26 cellular contexts compared by ENCODE assay signal in genomic region chr2:220660277-220661155, GRCh38.
DNase-seq lines count a peak whose midpoint lies in the region; ATAC-seq, FAIRE-seq and TF ChIP-seq lines count a peak whose summit lies in the region.
"Had no signal": no experiment of that assay in that cellular context is flagged by ENCODE, and none has a peak within 500 bp of the region (broad histone marks: within the 10 kb centered on the region; RNA-seq: fewer than 3 reads in every experiment).

No MANE protein-coding gene starts in this region.

- TF ChIP-seq RAD21 in HepG2 (CRISPR knock-in tag; IDR thresholded peaks at IDR 0.05): no peak

- TF ChIP-seq CTCF in HepG2 (CRISPR knock-in tag; IDR thresholded peaks at IDR 0.05) (no peak), right lobe of liver (IDR thresholded peaks at IDR 0.05) (no peak), A673 (conservative IDR thresholded peaks at IDR 0.05; ENCODE audit: low read depth, low read length) (no peak)

- no peak for TF ChIP-seq POLR2A in HepG2 (IDR thresholded peaks at IDR 0.05; ENCODE audit: insufficient read depth in 1 of 2, low read depth in 2 of 2, low read length in 2 of 2)
- TF ChIP-seq POLR2A in right lobe of liver (IDR thresholded peaks at IDR 0.05): no peak

- no peaks in the 10 kb centered on the region for H3K36me3 ChIP-seq in HepG2 (replicated peaks in 1 of 2; ENCODE audit: control insufficient read depth in 1 of 2, insufficient read depth in 2 of 2, low read length in 2 of 2)
- no peaks in the 10 kb centered on the region for H3K36me3 ChIP-seq in right lobe of liver
- no peaks in the 10 kb centered on the region for H3K36me3 ChIP-seq in A673 (ENCODE audit: insufficient read depth, low read length, poor library complexity, severe bottlenecking)
- H3K36me3 ChIP-seq: BLaER1, cardiac muscle cell, gastroesophageal sphincter, right atrium auricular region had no signal

- in situ Hi-C loops in HepG2 (cut with HindIII; ENCODE audit: extremely low pct_ligation_motif_present, low pct_unique_long_range_greater_than_20kb): no loop called here

- ATAC-seq in HepG2 (no peak), right lobe of liver (no peak)
- ATAC-seq: activated CD4-positive, CD25-positive, alpha-beta regulatory T cell treated with anti-CD3 and anti-CD28 coated beads, Interleukin-2, amount 50 U/mL, for 24 hours; activated CD8-positive, alpha-beta T cell treated with anti-CD3 and anti-CD28 coated beads for 36 hours; gastroesophageal sphincter; K562; naive thymus-derived CD4-positive, alpha-beta T cell; Right ventricle myocardium inferior had no signal

- H3K9me3 ChIP-seq in HepG2 (ENCODE audit: low read length): no peaks in the 10 kb centered on the region
- H3K9me3 ChIP-seq in right lobe of liver: no peaks in the 10 kb centered on the region
- H3K9me3 ChIP-seq in A673 (ENCODE audit: low read depth, low read length, poor library complexity, severe bottlenecking): no peaks in the 10 kb centered on the region
- H3K9me3 ChIP-seq: BLaER1, gastroesophageal sphincter, right atrium auricular region had no signal

- 11% methylated on average over 4 of the region's 4 CpGs for WGBS in HepG2 (ENCODE audit: low lambda C conversion rate)
- 51% methylated on average over 4 of the region's 4 CpGs for WGBS in right lobe of liver (ENCODE audit: insufficient coverage, low coverage, low lambda C conversion rate, missing lambda C conversion rate)

- H3K79me2 ChIP-seq in HepG2 (ENCODE audit: insufficient read depth, low read length): no peaks in the 10 kb centered on the region

- H2AFZ ChIP-seq in HepG2 (ENCODE audit: low read length): no peak overlapping the region

- H4K20me1 ChIP-seq in HepG2 (ENCODE audit: insufficient read depth, low read length): no peaks in the 10 kb centered on the region
- H4K20me1 ChIP-seq: BLaER1 had no signal

- CTCF ChIA-PET in HepG2 (lab: Yijun Ruan, JAX; ENCODE audit: low intra/inter-chr PET ratio, low total read pairs) (no interaction called here), A673 (lab: Charles Lee) (no interaction called here)

- no peak for FAIRE-seq in HepG2 (lab: Jason Lieb, UNC)
- FAIRE-seq: endothelial cell of umbilical vein, K562, urothelium cell line had no signal

- H3K4me1 ChIP-seq in HepG2 (ENCODE audit: insufficient read depth, low read length) (no peaks in the 10 kb centered on the region), right lobe of liver (no peaks in the 10 kb centered on the region), A673 (ENCODE audit: insufficient read depth, low read length, poor library complexity, severe bottlenecking) (peaks cover 10% of the 10 kb centered on the region)
- H3K4me1 ChIP-seq: BLaER1, gastroesophageal sphincter, right atrium auricular region had no signal

- DNase-seq in HepG2 (ENCODE audit: low spot score) (no peak), right lobe of liver (no peak), epithelial cell of prostate (ENCODE audit: low read depth, low spot score) (peak; percentile 64), kidney tubule cell (ENCODE audit: low spot score) (peak; percentile 7), ureter (ENCODE audit: low spot score) (peak; percentile 60), A673 (ENCODE audit: low spot score) (no peak), inferior parietal cortex (ENCODE audit: extremely low spot score) (no peak), T-helper 1 cell (no peak)
- DNase-seq: ACHN; activated CD8-positive, alpha-beta T cell treated with anti-CD3 and anti-CD28 coated beads for 36 hours; activated naive CD4-positive, alpha-beta T cell treated with Interleukin-2 at 50 U/mL for 16 hours; amygdala; H9; mesendoderm; naive thymus-derived CD4-positive, alpha-beta T cell; NCI-H1436; stimulated activated CD8-positive, alpha-beta memory T cell treated with anti-CD3 and anti-CD28 coated beads, Interleukin-4, amount 100 ng/mL, for 48 hours had no signal

- H3K4me3 ChIP-seq in HepG2 (replicated peaks in 1 of 3; ENCODE audit: insufficient read depth in 1 of 3, low read depth in 2 of 3, low read length in 3 of 3) (no peak overlapping the region), right lobe of liver (no peak overlapping the region), A673 (ENCODE audit: low read depth, low read length, poor library complexity, severe bottlenecking) (no peak overlapping the region)
- H3K4me3 ChIP-seq: BLaER1, cardiac muscle cell, gastroesophageal sphincter, K562, right atrium auricular region had no signal

- no peak overlapping the region for H3K9ac ChIP-seq in HepG2 (ENCODE audit: insufficient read depth, low read depth, low read length)
- H3K9ac ChIP-seq: BLaER1 had no signal

- H3K27ac ChIP-seq in HepG2 (ENCODE audit: extremely low read length, insufficient read depth, low read length) (no peak overlapping the region), right lobe of liver (no peak overlapping the region), epithelial cell of prostate (peak overlapping the region; percentile 73), A673 (ENCODE audit: low read depth, low read length, poor library complexity, severe bottlenecking) (no peak overlapping the region)
- H3K27ac ChIP-seq: BLaER1, cardiac muscle cell, gastroesophageal sphincter, right atrium auricular region had no signal

- H3K27me3 ChIP-seq in HepG2 (ENCODE audit: control insufficient read depth in 1 of 2, insufficient read depth in 2 of 2, low read length in 2 of 2): no peaks in the 10 kb centered on the region
- no peaks in the 10 kb centered on the region for H3K27me3 ChIP-seq in right lobe of liver
- H3K27me3 ChIP-seq in A673 (replicated peaks; ENCODE audit: insufficient read depth, low read depth, low read length, poor library complexity): no peaks in the 10 kb centered on the region
- H3K27me3 ChIP-seq: BLaER1, cardiac muscle cell, right atrium auricular region had no signal

- intact Hi-C loops in HepG2 (cut with micrococcal nuclease; ENCODE audit: unreplicated experiment) (no loop called here), right lobe of liver (cut with DNase I) (no loop called here), A673 (cut with micrococcal nuclease; ENCODE audit: unreplicated experiment) (loop anchor here (5.0 kb wide), 1 partner anchor 323 kb away; no protein-coding TSS in a partner anchor)

- BruUV-seq in HepG2 (replicated peaks; lab: Mats Ljungman, UMichigan): no TSS peak
- BruUV-seq in A673 (replicated peaks; lab: Mats Ljungman, UMichigan): no TSS peak

- POLR2A ChIA-PET in HepG2 (lab: Yijun Ruan, JAX): no interaction called here
- POLR2A ChIA-PET in A673 (lab: Charles Lee; ENCODE audit: low non-redundant PET): interaction anchor here (0.7 kb wide), 1 partner anchor 49 kb away, joined by 3 read pairs; no protein-coding TSS in a partner anchor

- no peak for TF ChIP-seq EP300 in HepG2 (IDR thresholded peaks at IDR 0.05; ENCODE audit: low read depth in 2 of 2, low read length in 2 of 2)
- no peak for TF ChIP-seq EP300 in HepG2 (CRISPR knock-in tag; IDR thresholded peaks at IDR 0.05; ENCODE audit: borderline replicate concordance)

- H3K4me2 ChIP-seq in HepG2 (ENCODE audit: low read depth, low read length): no peak overlapping the region
- H3K4me2 ChIP-seq: BLaER1 had no signal

TF ChIP-seq in HepG2, 621 proteins besides CTCF, POLR2A, EP300 and RAD21:
- no peak for TF ChIP-seq DMTF1 (CRISPR knock-in tag; IDR thresholded peaks at IDR 0.05)
- peak in 1 of 2 experiments; percentile 29; a peak in 2 of 4 replicates for TF ChIP-seq MAFK (conservative IDR thresholded peaks at IDR 0.05 in 1 of 2, IDR thresholded peaks at IDR 0.05 in 1 of 2; ENCODE audit: low read length in 2 of 2)
- TF ChIP-seq MAFF (IDR thresholded peaks at IDR 0.05; ENCODE audit: low read depth, low read length): 0 out of 2 replicates have a peak, but pooled peaks have one; percentile 11
TF ChIP-seq in HepG2: peak in this region for 2.

Comparison
In these comparisons a context has a peak if more than half of its experiments do, and no peak if none do; other contexts are left out.
1. DNase-seq: peak in epithelial cell of prostate (single experiment), kidney tubule cell (single experiment) and ureter (single experiment); none in HepG2 (single experiment), right lobe of liver (0 of 3), A673 (single experiment), inferior parietal cortex (single experiment) and T-helper 1 cell (0 of 5).